In genomic region chr4:172096771-172097170, GRCh38 we compare ENCODE assay signal across 1 cellular context.
TF ChIP-seq lines count a peak whose summit lies in the region.

No MANE protein-coding gene starts in this region.

TF ChIP-seq in IMR-90, 13 proteins besides CTCF, POLR2A, EP300 and RAD21 (continued from another document):
- TF ChIP-seq, protein P1, sequence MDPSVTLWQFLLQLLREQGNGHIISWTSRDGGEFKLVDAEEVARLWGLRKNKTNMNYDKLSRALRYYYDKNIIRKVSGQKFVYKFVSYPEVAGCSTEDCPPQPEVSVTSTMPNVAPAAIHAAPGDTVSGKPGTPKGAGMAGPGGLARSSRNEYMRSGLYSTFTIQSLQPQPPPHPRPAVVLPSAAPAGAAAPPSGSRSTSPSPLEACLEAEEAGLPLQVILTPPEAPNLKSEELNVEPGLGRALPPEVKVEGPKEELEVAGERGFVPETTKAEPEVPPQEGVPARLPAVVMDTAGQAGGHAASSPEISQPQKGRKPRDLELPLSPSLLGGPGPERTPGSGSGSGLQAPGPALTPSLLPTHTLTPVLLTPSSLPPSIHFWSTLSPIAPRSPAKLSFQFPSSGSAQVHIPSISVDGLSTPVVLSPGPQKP (IDR thresholded peaks at IDR 0.05; ENCODE audit: borderline replicate concordance, low read depth, low read length): no peak
- no peak for TF ChIP-seq MXI1 (IDR thresholded peaks at IDR 0.05; ENCODE audit: borderline replicate concordance, low read depth, low read length)
